In genomic region chr6:15413558-15414257, GRCh38 we compare ENCODE assay signal across 1 cellular context.
TF ChIP-seq lines count a peak whose summit lies in the region.

No MANE protein-coding gene starts in this region.

TF ChIP-seq in GM23338, 12 proteins besides CTCF, POLR2A, EP300 and RAD21 (continued from another document):
- TF ChIP-seq NANOG (IDR thresholded peaks at IDR 0.05; ENCODE audit: borderline replicate concordance): no peak
